Comparison of ENCODE assay signal across 9 cellular contexts in the genomic region with DNA sequence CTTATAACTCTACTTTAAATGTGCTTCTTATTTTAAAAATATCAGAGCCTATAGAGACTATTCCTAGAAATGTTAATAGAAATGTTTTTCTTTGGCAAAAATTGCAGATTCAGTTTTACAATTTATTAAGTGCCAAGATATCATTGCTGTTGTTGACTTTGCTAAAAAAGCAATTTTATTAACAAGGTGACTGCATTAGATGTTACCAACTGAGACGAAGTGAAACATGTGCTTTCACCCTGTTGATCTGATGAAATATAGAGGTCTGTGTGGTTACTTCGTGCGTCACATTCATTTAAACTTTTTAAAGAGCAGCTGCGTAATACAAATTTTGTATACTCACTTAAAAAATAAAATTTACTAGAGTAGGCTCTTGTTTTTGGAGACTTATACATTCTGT.
DNase-seq lines count a peak whose midpoint lies in the region; ATAC-seq and TF ChIP-seq lines count a peak whose summit lies in the region.
"Had no signal": no experiment of that assay in that cellular context is flagged by ENCODE, and none has a peak within 500 bp of the region (broad histone marks: within the 10 kb centered on the region; RNA-seq: fewer than 3 reads in every experiment).

No MANE protein-coding gene starts in this region.

- ATAC-seq in left colon (no peak), HG02852 (IDR thresholded peaks at IDR 0.05; ENCODE audit: unreplicated experiment) (no peak), WTC11 (no peak)

- H3K4me1 Mint-ChIP-seq in endodermal cell (peaks cover 27% of the 10 kb centered on the region), nephron (peaks cover 28% of the 10 kb centered on the region), WTC11 (peaks cover 15% of the 10 kb centered on the region)

- no peaks in the 10 kb centered on the region for H3K27me3 ChIP-seq in endodermal cell (ENCODE audit: control insufficient read depth, insufficient read depth, low read length, poor library complexity, severe bottlenecking)

- POLR2A ChIA-PET in WTC11 (lab: Charles Lee), result no interaction called here

- 87% methylated on average over 4 of the region's 4 CpGs; no CpG with 5 or more reads in 1 of the 2 experiments for WGBS in endodermal cell (ENCODE audit: insufficient coverage in 1 of 2, insufficient read length in 1 of 2), 2 experiments

- CTCF ChIA-PET in WTC11 (lab: Charles Lee), result no interaction called here

- intact Hi-C loops in left colon (cut with DNase I, micrococcal nuclease), result no loop called here

- TF ChIP-seq CTCF in AG09309 (IDR thresholded peaks at IDR 0.05; ENCODE audit: control insufficient read depth, insufficient read depth, low read depth, low read length, missing control alignments), result no peak
- TF ChIP-seq CTCF in LNCaP clone FGC (IDR thresholded peaks at IDR 0.05; ENCODE audit: control insufficient read depth, extremely low read depth, insufficient read depth), result no peak
- no peak for TF ChIP-seq CTCF in endodermal cell (conservative IDR thresholded peaks at IDR 0.05)
- no peak for TF ChIP-seq CTCF in nephron (IDR thresholded peaks at IDR 0.05; ENCODE audit: unreplicated experiment in 3 of 3)
- TF ChIP-seq CTCF in WTC11 (IDR thresholded peaks at IDR 0.05), result no peak

- H3K36me3 Mint-ChIP-seq in endodermal cell (ENCODE audit: low read depth), result no peaks in the 10 kb centered on the region
- H3K36me3 Mint-ChIP-seq in nephron (ENCODE audit: low read depth), result peaks cover 35% of the 10 kb centered on the region
- no peaks in the 10 kb centered on the region; the same call in 1 of the 2 replicates for H3K36me3 Mint-ChIP-seq in WTC11

- H3K4me3 ChIP-seq in AG09309 (ENCODE audit: control insufficient read depth, low read depth, low read length) (peak overlapping the region; percentile 44), LNCaP clone FGC (ENCODE audit: low read depth, low read length) (peak overlapping the region; percentile 61), endodermal cell (ENCODE audit: low read length) (peak overlapping the region; percentile 22)

- H3K27me3 Mint-ChIP-seq in endodermal cell (ENCODE audit: insufficient read depth) (no peaks in the 10 kb centered on the region), nephron (ENCODE audit: low read depth) (no peaks in the 10 kb centered on the region), WTC11 (ENCODE audit: low read depth) (no peaks in the 10 kb centered on the region)

- H3K9me3 ChIP-seq in endodermal cell (ENCODE audit: control insufficient read depth, low read length), result peaks cover 14% of the 10 kb centered on the region

- H3K4me1 ChIP-seq in endodermal cell (ENCODE audit: control insufficient read depth, insufficient read depth, low read length), result peaks cover 8% of the 10 kb centered on the region

- peak overlapping the region; percentile 96 for H3K27ac ChIP-seq in endodermal cell (ENCODE audit: low read depth, low read length)

- H3K9me3 Mint-ChIP-seq in endodermal cell, result peaks cover 11% of the 10 kb centered on the region
- H3K9me3 Mint-ChIP-seq in nephron, result peaks cover 28% of the 10 kb centered on the region
- peaks cover 27% of the 10 kb centered on the region for H3K9me3 Mint-ChIP-seq in WTC11

- no peak overlapping the region for H3K27ac Mint-ChIP-seq in endodermal cell
- H3K27ac Mint-ChIP-seq in nephron, result peak overlapping the region; percentile 99 to 100 (median 100)
- H3K27ac Mint-ChIP-seq in WTC11, result no peak overlapping the region

- H3K9ac ChIP-seq in endodermal cell (ENCODE audit: extremely low read depth, low read length, poor library complexity, severe bottlenecking), result peak overlapping the region; percentile 24

- no peaks in the 10 kb centered on the region for H3K36me3 ChIP-seq in endodermal cell (ENCODE audit: control insufficient read depth, insufficient read depth, low read length)

- DNase-seq in AG09309 (ENCODE audit: low read depth) (no peak), LNCaP clone FGC (ENCODE audit: low read depth) (no peak), endodermal cell (no peak), left colon (no peak), WTC11 (ENCODE audit: low spot score) (no peak), NCI-H69 (lab: John Stamatoyannopoulos, UW) (no peak)
- DNase-seq: stimulated activated CD8-positive, alpha-beta memory T cell treated with anti-CD3 and anti-CD28 coated beads, Interleukin-4, amount 100 ng/mL, for 48 hours had no signal

- H3K4me3 Mint-ChIP-seq in endodermal cell, result no peak overlapping the region
- H3K4me3 Mint-ChIP-seq in nephron, result peak overlapping the region; percentile 89 to 93 (median 91)
- no peak overlapping the region for H3K4me3 Mint-ChIP-seq in WTC11

TF ChIP-seq in WTC11, 78 proteins besides CTCF, POLR2A, EP300 and RAD21:
- no peak for TF ChIP-seq CREM (CRISPR knock-in tag; IDR thresholded peaks at IDR 0.05)
- TF ChIP-seq RORB (CRISPR knock-in tag; IDR thresholded peaks at IDR 0.05), result no peak
- TF ChIP-seq ELF4 (CRISPR knock-in tag; IDR thresholded peaks at IDR 0.05; ENCODE audit: low read depth), result no peak
- TF ChIP-seq, protein P1, sequence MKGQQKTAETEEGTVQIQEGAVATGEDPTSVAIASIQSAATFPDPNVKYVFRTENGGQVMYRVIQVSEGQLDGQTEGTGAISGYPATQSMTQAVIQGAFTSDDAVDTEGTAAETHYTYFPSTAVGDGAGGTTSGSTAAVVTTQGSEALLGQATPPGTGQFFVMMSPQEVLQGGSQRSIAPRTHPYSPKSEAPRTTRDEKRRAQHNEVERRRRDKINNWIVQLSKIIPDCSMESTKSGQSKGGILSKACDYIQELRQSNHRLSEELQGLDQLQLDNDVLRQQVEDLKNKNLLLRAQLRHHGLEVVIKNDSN (CRISPR knock-in tag; IDR thresholded peaks at IDR 0.05), result no peak
- TF ChIP-seq, protein P2, sequence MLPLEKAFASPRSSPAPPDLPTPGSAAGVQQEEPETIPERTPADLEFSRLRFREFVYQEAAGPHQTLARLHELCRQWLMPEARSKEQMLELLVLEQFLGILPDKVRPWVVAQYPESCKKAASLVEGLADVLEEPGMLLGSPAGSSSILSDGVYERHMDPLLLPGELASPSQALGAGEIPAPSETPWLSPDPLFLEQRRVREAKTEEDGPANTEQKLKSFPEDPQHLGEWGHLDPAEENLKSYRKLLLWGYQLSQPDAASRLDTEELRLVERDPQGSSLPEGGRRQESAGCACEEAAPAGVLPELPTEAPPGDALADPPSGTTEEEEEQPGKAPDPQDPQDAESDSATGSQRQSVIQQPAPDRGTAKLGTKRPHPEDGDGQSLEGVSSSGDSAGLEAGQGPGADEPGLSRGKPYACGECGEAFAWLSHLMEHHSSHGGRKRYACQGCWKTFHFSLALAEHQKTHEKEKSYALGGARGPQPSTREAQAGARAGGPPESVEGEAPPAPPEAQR (CRISPR knock-in tag; IDR thresholded peaks at IDR 0.05), result no peak
- TF ChIP-seq SMAD4 (CRISPR knock-in tag; IDR thresholded peaks at IDR 0.05), result no peak
- TF ChIP-seq, protein P3, sequence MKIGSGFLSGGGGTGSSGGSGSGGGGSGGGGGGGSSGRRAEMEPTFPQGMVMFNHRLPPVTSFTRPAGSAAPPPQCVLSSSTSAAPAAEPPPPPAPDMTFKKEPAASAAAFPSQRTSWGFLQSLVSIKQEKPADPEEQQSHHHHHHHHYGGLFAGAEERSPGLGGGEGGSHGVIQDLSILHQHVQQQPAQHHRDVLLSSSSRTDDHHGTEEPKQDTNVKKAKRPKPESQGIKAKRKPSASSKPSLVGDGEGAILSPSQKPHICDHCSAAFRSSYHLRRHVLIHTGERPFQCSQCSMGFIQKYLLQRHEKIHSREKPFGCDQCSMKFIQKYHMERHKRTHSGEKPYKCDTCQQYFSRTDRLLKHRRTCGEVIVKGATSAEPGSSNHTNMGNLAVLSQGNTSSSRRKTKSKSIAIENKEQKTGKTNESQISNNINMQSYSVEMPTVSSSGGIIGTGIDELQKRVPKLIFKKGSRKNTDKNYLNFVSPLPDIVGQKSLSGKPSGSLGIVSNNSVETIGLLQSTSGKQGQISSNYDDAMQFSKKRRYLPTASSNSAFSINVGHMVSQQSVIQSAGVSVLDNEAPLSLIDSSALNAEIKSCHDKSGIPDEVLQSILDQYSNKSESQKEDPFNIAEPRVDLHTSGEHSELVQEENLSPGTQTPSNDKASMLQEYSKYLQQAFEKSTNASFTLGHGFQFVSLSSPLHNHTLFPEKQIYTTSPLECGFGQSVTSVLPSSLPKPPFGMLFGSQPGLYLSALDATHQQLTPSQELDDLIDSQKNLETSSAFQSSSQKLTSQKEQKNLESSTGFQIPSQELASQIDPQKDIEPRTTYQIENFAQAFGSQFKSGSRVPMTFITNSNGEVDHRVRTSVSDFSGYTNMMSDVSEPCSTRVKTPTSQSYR (CRISPR knock-in tag; IDR thresholded peaks at IDR 0.05), result no peak
- TF ChIP-seq, protein P4, sequence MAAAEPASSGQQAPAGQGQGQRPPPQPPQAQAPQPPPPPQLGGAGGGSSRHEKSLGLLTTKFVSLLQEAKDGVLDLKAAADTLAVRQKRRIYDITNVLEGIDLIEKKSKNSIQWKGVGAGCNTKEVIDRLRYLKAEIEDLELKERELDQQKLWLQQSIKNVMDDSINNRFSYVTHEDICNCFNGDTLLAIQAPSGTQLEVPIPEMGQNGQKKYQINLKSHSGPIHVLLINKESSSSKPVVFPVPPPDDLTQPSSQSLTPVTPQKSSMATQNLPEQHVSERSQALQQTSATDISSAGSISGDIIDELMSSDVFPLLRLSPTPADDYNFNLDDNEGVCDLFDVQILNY (CRISPR knock-in tag; IDR thresholded peaks at IDR 0.05), result no peak
- TF ChIP-seq ZNF121 (CRISPR knock-in tag; IDR thresholded peaks at IDR 0.05), result no peak
- no peak for TF ChIP-seq ATF1 (CRISPR knock-in tag; IDR thresholded peaks at IDR 0.05)
- TF ChIP-seq SOX15 (CRISPR knock-in tag; IDR thresholded peaks at IDR 0.05), result no peak
- TF ChIP-seq, protein P5, sequence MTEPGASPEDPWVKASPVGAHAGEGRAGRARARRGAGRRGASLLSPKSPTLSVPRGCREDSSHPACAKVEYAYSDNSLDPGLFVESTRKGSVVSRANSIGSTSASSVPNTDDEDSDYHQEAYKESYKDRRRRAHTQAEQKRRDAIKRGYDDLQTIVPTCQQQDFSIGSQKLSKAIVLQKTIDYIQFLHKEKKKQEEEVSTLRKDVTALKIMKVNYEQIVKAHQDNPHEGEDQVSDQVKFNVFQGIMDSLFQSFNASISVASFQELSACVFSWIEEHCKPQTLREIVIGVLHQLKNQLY (CRISPR knock-in tag; IDR thresholded peaks at IDR 0.05), result no peak
TF ChIP-seq in WTC11: peak in this region for 0.

Comparison
In these comparisons a context has a peak if more than half of its experiments do, and no peak if none do; other contexts are left out.
1. H3K27ac Mint-ChIP-seq: peak in nephron (3 of 3); none in endodermal cell (single experiment) and WTC11 (single experiment).
2. H3K4me3 Mint-ChIP-seq: peak in nephron (3 of 3); none in endodermal cell (single experiment) and WTC11 (single experiment).
3. Peak in every context shown above with its lines, with median percentiles within 50 percentile points of each other: H3K4me3 ChIP-seq.